In the genomic region with DNA sequence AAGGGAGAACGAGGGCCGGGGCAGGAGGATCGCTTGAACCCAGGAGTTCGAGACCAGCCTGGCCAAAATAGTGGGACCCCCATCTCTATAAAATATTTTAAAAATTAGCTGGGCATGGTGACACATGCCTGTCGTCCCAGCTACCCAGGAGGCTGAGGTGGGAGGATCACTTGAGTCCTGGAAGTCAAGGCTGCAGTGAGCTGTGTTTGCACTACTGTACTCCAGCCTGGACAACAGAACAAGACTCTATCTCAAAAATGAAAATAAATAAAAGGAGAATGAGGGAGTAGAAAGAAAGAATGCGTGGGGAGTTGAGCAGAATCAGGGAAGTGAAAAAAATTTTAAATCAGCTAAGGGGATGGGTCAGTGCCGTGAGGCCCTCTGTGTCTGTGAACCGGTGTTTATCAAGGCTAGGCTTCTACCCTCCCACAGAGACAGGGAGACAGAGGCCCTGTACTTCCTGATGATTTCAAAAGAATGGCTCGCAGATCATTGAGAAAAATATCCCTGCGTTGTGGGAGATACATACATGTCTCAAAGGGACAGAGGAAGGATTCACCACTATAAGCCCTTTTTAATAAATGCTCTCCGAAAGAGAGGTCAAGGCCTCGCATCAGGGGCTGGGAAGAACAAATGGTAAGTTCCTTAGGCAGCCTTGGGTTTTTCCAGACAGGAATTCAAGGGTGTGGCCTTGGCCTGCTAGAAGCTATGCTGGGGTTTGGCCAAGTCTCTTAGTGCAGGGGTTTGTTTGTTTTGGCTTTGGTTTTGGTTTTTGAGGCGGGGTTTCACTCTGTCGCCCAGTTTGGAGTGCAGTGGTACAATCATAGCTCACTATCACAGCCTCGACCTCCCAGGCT, we compare ENCODE assay signal across 11 cellular contexts. TPM values are rescaled to one million over a fixed set of nuclear protein-coding genes. Genes with fewer than 3 reads are reported as not detected.
DNase-seq lines count a peak whose midpoint lies in the region; ATAC-seq and TF ChIP-seq lines count a peak whose summit lies in the region.
"Had no signal": no experiment of that assay in that cellular context is flagged by ENCODE, and none has a peak within 500 bp of the region (broad histone marks: within the 10 kb centered on the region; RNA-seq: fewer than 3 reads in every experiment).

No MANE protein-coding gene starts in this region.

- no peaks in the 10 kb centered on the region for H3K9me3 Mint-ChIP-seq in endothelial cell (ENCODE audit: unreplicated experiment)
- H3K9me3 Mint-ChIP-seq: activated naive CD8-positive, alpha-beta T cell treated with anti-CD3 and anti-CD28 coated beads, Interleukin-2, amount 10 ng/mL, durations not matched to agents 7 days and 5 days had no signal

- H3K9me3 ChIP-seq in mucosa of stomach (ENCODE audit: control insufficient read depth, low read length): no peaks in the 10 kb centered on the region

- ATAC-seq in HG02840 (IDR thresholded peaks at IDR 0.05; ENCODE audit: low FRiP score, unreplicated experiment): no peak

- peak overlapping the region; percentile 57 for H2AFZ ChIP-seq in ACC112 (ENCODE audit: low read length, unreplicated experiment)

- peak overlapping the region; percentile 22 for H3K27ac Mint-ChIP-seq in endothelial cell (ENCODE audit: unreplicated experiment)
- H3K27ac Mint-ChIP-seq: activated naive CD8-positive, alpha-beta T cell treated with anti-CD3 and anti-CD28 coated beads, Interleukin-2, amount 10 ng/mL, durations not matched to agents 7 days and 5 days had no signal

- peak overlapping the region; percentile 74 for H3K4me3 Mint-ChIP-seq in endothelial cell (ENCODE audit: unreplicated experiment)
- H3K4me3 Mint-ChIP-seq: activated naive CD8-positive, alpha-beta T cell treated with anti-CD3 and anti-CD28 coated beads, Interleukin-2, amount 10 ng/mL, durations not matched to agents 7 days and 5 days had no signal

- peak overlapping the region; percentile 30; the same call in 1 of the 2 replicates for H3K4me3 ChIP-seq in ACC112 (ENCODE audit: low read depth, low read length)
- peak overlapping the region; percentile 26 for H3K4me3 ChIP-seq in mucosa of stomach (ENCODE audit: low read length)

- H3K79me2 ChIP-seq in ACC112 (ENCODE audit: control insufficient read depth, insufficient read depth, low read length, unreplicated experiment): no peaks in the 10 kb centered on the region

- TF ChIP-seq CTCF in endothelial cell (IDR thresholded peaks at IDR 0.05; ENCODE audit: unreplicated experiment): no peak

- peaks cover 38% of the 10 kb centered on the region for H3K4me1 Mint-ChIP-seq in endothelial cell (ENCODE audit: unreplicated experiment)
- H3K4me1 Mint-ChIP-seq: activated naive CD8-positive, alpha-beta T cell treated with anti-CD3 and anti-CD28 coated beads, Interleukin-2, amount 10 ng/mL, durations not matched to agents 7 days and 5 days had no signal

- H3K27me3 ChIP-seq in ACC112 (ENCODE audit: insufficient read depth, low read length) (no peaks in the 10 kb centered on the region), mucosa of stomach (ENCODE audit: control insufficient read depth, insufficient read depth, low read length) (no peaks in the 10 kb centered on the region)

- peaks cover 29% of the 10 kb centered on the region for H3K36me3 Mint-ChIP-seq in endothelial cell (ENCODE audit: low read depth, unreplicated experiment)

- H3K36me3 ChIP-seq in ACC112 (ENCODE audit: insufficient read depth, low read length) (0 out of 2 replicates have a peak, but pooled peaks cover 10% of the 10 kb centered on the region), mucosa of stomach (ENCODE audit: control insufficient read depth, insufficient read depth, low read length) (peaks cover 7% of the 10 kb centered on the region)

- DNase-seq in NCI-H446 treated with DMSO at 0.1 percent for 48 hours (lab: John Stamatoyannopoulos, UW): peak; percentile 9
- DNase-seq in endothelial cell (ENCODE audit: low spot score): no peak
- no peak for DNase-seq in NCI-H526 treated with DMSO at 0.1 percent for 48 hours (lab: John Stamatoyannopoulos, UW)
- no peak for DNase-seq in GM19238 (ENCODE audit: insufficient read length, low spot score)
- no peak for DNase-seq in C1 segment of cervical spinal cord (lab: John Stamatoyannopoulos, UW)
- DNase-seq: activated naive CD8-positive, alpha-beta T cell treated with anti-CD3 and anti-CD28 coated beads, Interleukin-2, amount 10 ng/mL, durations not matched to agents 7 days and 5 days; DMS153; stimulated activated CD4-positive, alpha-beta T cell treated with anti-CD3 and anti-CD28 coated beads, Interleukin-2, amount 100 ng/mL, for 24 hours had no signal

- H3K4me1 ChIP-seq in ACC112 (ENCODE audit: control insufficient read depth, insufficient read depth, low read length, unreplicated experiment): peaks cover 12% of the 10 kb centered on the region
- H3K4me1 ChIP-seq in mucosa of stomach (ENCODE audit: control insufficient read depth, insufficient read depth, low read length): peaks cover 22% of the 10 kb centered on the region

- peak overlapping the region; percentile 65 for H3K27ac ChIP-seq in ACC112 (ENCODE audit: low read depth, low read length)

- H3K27me3 Mint-ChIP-seq in endothelial cell (ENCODE audit: unreplicated experiment): peaks cover 1% of the 10 kb centered on the region
- H3K27me3 Mint-ChIP-seq: activated naive CD8-positive, alpha-beta T cell treated with anti-CD3 and anti-CD28 coated beads, Interleukin-2, amount 10 ng/mL, durations not matched to agents 7 days and 5 days had no signal

- peak overlapping the region; percentile 45 for H3K9ac ChIP-seq in mucosa of stomach (ENCODE audit: low read length)

RNA-seq across cellular contexts. Expression of gene IL10RB, which starts 20.7 kb away (rescaled TPM):
- 13.0 TPM for total RNA-seq in endothelial cell (ENCODE audit: unreplicated experiment)

RNA-seq across cellular contexts. Expression of gene IFNAR1, which starts 37.9 kb away (rescaled TPM):
- total RNA-seq in endothelial cell (ENCODE audit: unreplicated experiment): 34.8 TPM

RNA-seq across cellular contexts. Expression of gene IFNAR2, which starts 57.1 kb away (rescaled TPM):
- total RNA-seq in endothelial cell (ENCODE audit: unreplicated experiment): 21.3 TPM
